In the genomic region with DNA sequence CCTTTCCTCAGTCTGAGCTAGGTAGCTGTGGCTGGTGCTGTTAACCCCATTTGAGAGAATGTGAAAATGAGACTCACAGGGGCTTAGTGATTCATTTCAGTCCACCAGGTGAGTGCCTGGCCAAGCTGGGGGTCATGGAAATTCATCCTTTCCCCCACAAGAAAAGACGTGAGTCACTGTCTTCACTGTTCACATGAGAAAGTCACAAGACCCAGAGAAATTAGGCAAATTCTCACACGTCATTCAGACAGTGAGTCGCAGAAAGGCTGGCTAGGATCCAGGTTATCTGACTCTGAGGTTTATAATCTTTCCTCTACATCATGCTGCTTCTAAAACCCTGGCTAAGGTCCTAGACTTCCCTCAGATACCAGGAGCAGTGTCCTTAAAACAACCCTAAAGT, we compare ENCODE assay signal across 8 cellular contexts.
A peak's percentile ranks its signal among the peaks of the same experiment; 100 is the strongest.
DNase-seq lines count a peak whose midpoint lies in the region; ATAC-seq and TF ChIP-seq lines count a peak whose summit lies in the region.

No MANE protein-coding gene starts in this region.

- intact Hi-C loops in stomach (cut with DNase I; ENCODE audit: low total_unique reads): no loop called here

- H3K9me3 ChIP-seq in stomach: no peaks in the 10 kb centered on the region

- no peak for TF ChIP-seq POLR2A in stomach (IDR thresholded peaks at IDR 0.05)

- H3K27me3 ChIP-seq in GM06990 (replicated peaks; ENCODE audit: control insufficient read depth, insufficient read depth, low read length) (no peaks in the 10 kb centered on the region), stomach (no peaks in the 10 kb centered on the region)

- no peak for TF ChIP-seq EP300 in stomach (IDR thresholded peaks at IDR 0.05)

- WGBS in stomach, 5 donors: 21 to 45% (median 30%) methylated on average over 3 of the region's 3 CpGs

- no peaks in the 10 kb centered on the region for H3K4me1 ChIP-seq in stomach

- TF ChIP-seq CTCF in GM06990 (IDR thresholded peaks at IDR 0.05; ENCODE audit: insufficient read depth, low read length, poor library complexity, severe bottlenecking) (no peak), stomach (IDR thresholded peaks at IDR 0.05) (no peak)

- ATAC-seq in GM21619 (IDR thresholded peaks at IDR 0.05; ENCODE audit: unreplicated experiment): peak; percentile 72
- ATAC-seq in GM19467 (IDR thresholded peaks at IDR 0.05; ENCODE audit: unreplicated experiment): no peak

- H3K36me3 ChIP-seq in GM06990 (ENCODE audit: control insufficient read depth, insufficient read depth, low read length) (no peaks in the 10 kb centered on the region), stomach (no peaks in the 10 kb centered on the region)

- H3K4me3 ChIP-seq in GM06990 (replicated peaks; ENCODE audit: low read depth, low read length) (no peak overlapping the region), stomach (no peak overlapping the region)

- DNase-seq in GM06990 (ENCODE audit: extremely low read depth, insufficient read length) (peak; percentile 28), NCI-H460 (ENCODE audit: extremely low read depth, low read depth) (peak; percentile 18), iris pigment epithelial cell (ENCODE audit: low read depth) (peak; percentile 93), stomach (no peak), NCI-H2029 treated with DMSO at 0.1 percent for 48 hours (lab: John Stamatoyannopoulos, UW) (no peak)
- no peak for DNase-seq in stimulated activated naive CD4-positive, alpha-beta T cell treated with Interleukin-2 at 50 U/mL for 16 hours (lab: John Stamatoyannopoulos, UW)

- H3K27ac ChIP-seq in stomach: no peak overlapping the region

Comparison
In these comparisons a context has a peak if more than half of its experiments do, and no peak if none do; other contexts are left out.
1. DNase-seq: peak in GM06990 (single experiment), NCI-H460 (single experiment) and iris pigment epithelial cell (single experiment); none in stomach (single experiment), stimulated activated naive CD4-positive, alpha-beta T cell treated with Interleukin-2 at 50 U/mL for 16 hours (single experiment) and NCI-H2029 treated with DMSO at 0.1 percent for 48 hours (single experiment).